ENCODE assay signal across 8 cellular contexts in the genomic region with DNA sequence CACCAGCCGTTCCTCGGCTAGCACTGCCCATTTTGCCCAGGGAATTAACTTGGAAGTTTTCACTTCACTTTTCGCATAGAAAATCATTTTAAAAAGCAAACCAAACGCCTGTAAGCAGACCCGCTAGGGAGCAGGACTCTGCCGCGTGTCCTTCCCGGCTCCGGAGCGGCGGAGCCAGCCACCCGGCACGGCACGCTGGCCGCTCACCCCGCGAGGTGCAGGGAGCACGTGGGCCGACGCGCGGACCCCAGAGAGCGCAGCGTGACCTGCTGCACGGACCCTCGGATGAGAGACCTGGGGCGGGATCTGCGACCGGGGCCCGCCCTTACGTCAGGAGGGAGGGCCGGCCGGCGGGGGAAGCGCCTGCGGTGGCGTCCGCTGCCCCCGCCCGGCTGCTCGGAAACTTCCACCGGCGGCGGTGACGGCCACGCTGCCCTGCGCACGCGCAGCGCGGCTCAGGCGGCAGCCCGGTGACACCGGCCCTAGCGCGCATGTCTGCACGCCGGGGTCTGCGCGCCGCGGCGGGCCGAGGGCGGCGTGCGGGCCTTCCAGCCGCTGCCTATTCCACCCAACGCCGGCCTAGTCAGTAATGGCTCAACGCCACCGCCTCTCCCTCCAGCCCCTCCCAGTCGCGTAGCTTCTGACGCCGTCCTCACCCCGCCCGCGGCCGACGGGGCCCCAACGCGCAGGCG. TPM values are rescaled to one million over a fixed set of nuclear protein-coding genes. Genes with fewer than 3 reads are reported as not detected.
DNase-seq lines count a peak whose midpoint lies in the region; ATAC-seq and TF ChIP-seq lines count a peak whose summit lies in the region.

No MANE protein-coding gene starts in this region.

- H3K79me2 ChIP-seq in parathyroid adenoma: peaks cover 30% of the 10 kb centered on the region

- no peaks in the 10 kb centered on the region for H3K36me3 ChIP-seq in parathyroid adenoma (ENCODE audit: control insufficient read depth, insufficient read depth, low read length)
- H3K36me3 ChIP-seq in transverse colon: no peaks in the 10 kb centered on the region

- WGBS in transverse colon (ENCODE audit: low coverage in 1 of 2), 2 donors: 0% methylated on average over 45 of the region's 84 CpGs; no CpG with 5 or more reads in 1 of the 2 donors

- POLR2A ChIA-PET in activated naive CD8-positive, alpha-beta T cell treated with anti-CD3 and anti-CD28 coated beads, Interleukin-2, amount 10 ng/mL, durations not matched to agents 7 days and 5 days (lab: Charles Lee): interaction anchor here (0.6 to 3.3 kb wide), 7 partner anchors 9 to 1290 kb away, joined by 3 to 22 read pairs (median 5); a partner anchor contains a TSS

- peaks cover 2% of the 10 kb centered on the region for H3K27me3 Mint-ChIP-seq in activated naive CD8-positive, alpha-beta T cell treated with anti-CD3 and anti-CD28 coated beads, Interleukin-2, amount 10 ng/mL, durations not matched to agents 7 days and 5 days

- peak overlapping the region; percentile 84 for H3K4me3 Mint-ChIP-seq in activated naive CD8-positive, alpha-beta T cell treated with anti-CD3 and anti-CD28 coated beads, Interleukin-2, amount 10 ng/mL, durations not matched to agents 7 days and 5 days

- no peaks in the 10 kb centered on the region for H3K9me3 Mint-ChIP-seq in activated naive CD8-positive, alpha-beta T cell treated with anti-CD3 and anti-CD28 coated beads, Interleukin-2, amount 10 ng/mL, durations not matched to agents 7 days and 5 days

- H3K27ac ChIP-seq in parathyroid adenoma (peak overlapping the region; percentile 94), transverse colon (peak overlapping the region; percentile 96 to 99 (median 98))

- H3K4me1 ChIP-seq in parathyroid adenoma (peaks cover 21% of the 10 kb centered on the region), transverse colon (peaks cover 28 to 37% (median 32%) of the 10 kb centered on the region in 4 donors)

- peak overlapping the region; percentile 63 for H3K4me3 ChIP-seq in parathyroid adenoma (ENCODE audit: low read depth, low read length)
- peak overlapping the region; percentile 69 to 84 (median 80) for H3K4me3 ChIP-seq in transverse colon

- TF ChIP-seq EP300 in transverse colon (IDR thresholded peaks at IDR 0.05; ENCODE audit: low read depth): no peak

- H3K27ac Mint-ChIP-seq in activated naive CD8-positive, alpha-beta T cell treated with anti-CD3 and anti-CD28 coated beads, Interleukin-2, amount 10 ng/mL, durations not matched to agents 7 days and 5 days: peak overlapping the region; percentile 93

- TF ChIP-seq POLR2A in GM10847 (IDR thresholded peaks at IDR 0.05; ENCODE audit: extremely low read depth, insufficient read length) (peak; percentile 43), transverse colon (IDR thresholded peaks at IDR 0.05) (peak; percentile 49)

- peak; percentile 88 for DNase-seq in NCI-H1048 (lab: John Stamatoyannopoulos, UW)
- DNase-seq in SKM-1 (lab: John Stamatoyannopoulos, UW; ENCODE audit: unreplicated experiment): peak; percentile 73
- DNase-seq in activated naive CD8-positive, alpha-beta T cell treated with anti-CD3 and anti-CD28 coated beads, Interleukin-2, amount 10 ng/mL, durations not matched to agents 7 days and 5 days: peak; percentile 99
- DNase-seq in cardiac septum (ENCODE audit: low spot score): peak; percentile 99
- peak; percentile 98 for DNase-seq in transverse colon

- H3K9me3 ChIP-seq in parathyroid adenoma (ENCODE audit: control insufficient read depth, low read length): no peaks in the 10 kb centered on the region
- H3K9me3 ChIP-seq in transverse colon: no peaks in the 10 kb centered on the region

- TF ChIP-seq CTCF in parathyroid adenoma (IDR thresholded peaks at IDR 0.05): peak; percentile 4
- TF ChIP-seq CTCF in transverse colon (IDR thresholded peaks at IDR 0.05): no peak

- H3K4me2 ChIP-seq in parathyroid adenoma (ENCODE audit: low read length): peak overlapping the region; percentile 68

- in situ Hi-C loops in transverse colon (cut with MboI; ENCODE audit: low pct_ligation_motif_present in 1 of 4, low pct_unique_long_range_greater_than_20kb in 1 of 4, low sequenced_read_pairs in 3 of 4): loop anchor here in 1 of 4 donors (10.0 kb wide), 1 partner anchor 78 kb away; a partner anchor contains a TSS

- peak overlapping the region; percentile 100 for H2AFZ ChIP-seq in parathyroid adenoma

- intact Hi-C loops in cardiac septum (cut with DNase I) (loop anchor here (1.0 to 5.0 kb wide), 2 partner anchors 80 to 255 kb away; no protein-coding TSS in a partner anchor), transverse colon (cut with DNase I; ENCODE audit: low total_unique reads) (loop anchor here (5.0 kb wide), 1 partner anchor 80 kb away; a partner anchor contains a TSS)

- H3K4me1 Mint-ChIP-seq in activated naive CD8-positive, alpha-beta T cell treated with anti-CD3 and anti-CD28 coated beads, Interleukin-2, amount 10 ng/mL, durations not matched to agents 7 days and 5 days: peaks cover 29% of the 10 kb centered on the region

- H3K36me3 Mint-ChIP-seq in activated naive CD8-positive, alpha-beta T cell treated with anti-CD3 and anti-CD28 coated beads, Interleukin-2, amount 10 ng/mL, durations not matched to agents 7 days and 5 days: peaks cover 9% of the 10 kb centered on the region

- peak overlapping the region; percentile 73 for H3K9ac ChIP-seq in parathyroid adenoma

- H3K27me3 ChIP-seq in parathyroid adenoma (ENCODE audit: control insufficient read depth, insufficient read depth, low read length) (no peaks in the 10 kb centered on the region), transverse colon (no peaks in the 10 kb centered on the region)

- ATAC-seq in HG02610 (IDR thresholded peaks at IDR 0.05; ENCODE audit: unreplicated experiment): peak; percentile 72
- peak; percentile 78 for ATAC-seq in activated naive CD8-positive, alpha-beta T cell treated with anti-CD3 and anti-CD28 coated beads, Interleukin-2, amount 10 ng/mL, durations not matched to agents 7 days and 5 days (ENCODE audit: low read depth)

RNA-seq across cellular contexts. Expression of a gene that starts 0.5 kb away (rescaled TPM):
- total RNA-seq in activated naive CD8-positive, alpha-beta T cell treated with anti-CD3 and anti-CD28 coated beads, Interleukin-2, amount 10 ng/mL, durations not matched to agents 7 days and 5 days: 10 to 100 TPM; 47.0 to 47.1 TPM
- 18.4 TPM for total RNA-seq in cardiac septum
- 10 to 100 TPM; 20.9 to 70.3 (median 28.1) TPM for total RNA-seq in transverse colon

Comparison
In these comparisons a context has a peak if more than half of its experiments do, and no peak if none do; other contexts are left out.
1. Peak in every context shown above with its lines: DNase-seq, ATAC-seq, H3K4me3 ChIP-seq and H3K27ac ChIP-seq.